In the genomic region with DNA sequence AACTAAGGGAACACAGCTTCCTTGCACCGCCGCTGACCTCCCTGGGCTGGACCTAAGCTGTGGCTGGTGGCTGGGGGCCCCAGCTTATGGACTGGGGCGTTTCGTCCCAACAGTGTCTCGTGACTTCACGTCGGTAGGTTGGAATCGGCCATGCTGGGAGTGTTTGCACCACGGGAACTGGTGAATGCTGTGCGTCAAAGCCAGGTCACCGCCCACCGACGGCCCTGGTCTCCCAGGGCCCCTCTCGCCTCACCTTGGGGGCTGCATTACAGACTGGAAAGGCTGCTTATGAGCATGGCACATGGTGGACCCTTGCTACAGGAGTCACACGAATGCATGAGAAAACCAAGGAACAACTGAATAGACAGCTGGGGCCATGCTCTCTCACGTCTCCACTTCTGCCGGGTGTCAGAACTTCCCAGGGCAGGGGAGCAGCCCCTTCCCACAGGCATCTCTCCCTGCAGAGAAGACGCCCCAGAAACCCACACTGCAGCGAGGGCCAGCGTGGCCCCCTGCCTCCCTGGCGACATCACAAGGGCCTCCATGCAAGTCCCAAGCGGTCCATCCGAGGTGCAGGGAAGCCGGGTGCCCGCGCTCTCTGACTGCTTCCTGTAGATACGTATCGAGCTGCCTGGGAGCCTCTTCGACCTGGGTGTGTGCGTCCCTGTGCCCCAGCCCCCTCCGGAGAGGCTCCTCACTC, we compare ENCODE assay signal across 24 cellular contexts.
A peak's percentile ranks its signal among the peaks of the same experiment; 100 is the strongest.
DNase-seq lines count a peak whose midpoint lies in the region; FAIRE-seq and TF ChIP-seq lines count a peak whose summit lies in the region.
"Had no signal": no experiment of that assay in that cellular context is flagged by ENCODE, and none has a peak within 500 bp of the region (broad histone marks: within the 10 kb centered on the region; RNA-seq: fewer than 3 reads in every experiment).

No MANE protein-coding gene starts in this region.

- no peak overlapping the region for H3K4me2 ChIP-seq in keratinocyte (ENCODE audit: control insufficient read depth, extremely low read depth, insufficient read depth, low read depth, low read length)

- 88% methylated on average over 30 of the region's 31 CpGs for WGBS in prostate gland
- 91 to 92% methylated on average over 17 to 30 of the region's 31 CpGs for WGBS in testis, 2 donors

- H2AFZ ChIP-seq in keratinocyte (ENCODE audit: control insufficient read depth, low read length): peak overlapping the region; percentile 75

- peak overlapping the region; percentile 4 for H3K9ac ChIP-seq in NT2/D1 (ENCODE audit: insufficient read length, low read depth)
- no peak overlapping the region for H3K9ac ChIP-seq in keratinocyte (ENCODE audit: control insufficient read depth, extremely low read depth, insufficient read depth, low read length)

- no peaks in the 10 kb centered on the region for H4K20me1 ChIP-seq in keratinocyte (ENCODE audit: control insufficient read depth, extremely low read depth, insufficient read depth, low read length)

- no peaks in the 10 kb centered on the region for H3K9me1 ChIP-seq in keratinocyte (ENCODE audit: control insufficient read depth, extremely low read depth, insufficient read depth, low read length)

- H3K4me1 ChIP-seq in NT2/D1 (ENCODE audit: insufficient read depth, insufficient read length): peaks cover 54% of the 10 kb centered on the region
- H3K4me1 ChIP-seq in keratinocyte (ENCODE audit: control insufficient read depth, extremely low read depth, insufficient read depth, low read length): peaks cover 51% of the 10 kb centered on the region
- peaks cover 18% of the 10 kb centered on the region for H3K4me1 ChIP-seq in prostate gland (replicated peaks)
- peaks cover 3% of the 10 kb centered on the region for H3K4me1 ChIP-seq in testis
- H3K4me1 ChIP-seq: HAP-1 had no signal

- TF ChIP-seq POLR2A in prostate gland (IDR thresholded peaks at IDR 0.05): no peak
- TF ChIP-seq POLR2A in testis (IDR thresholded peaks at IDR 0.05): no peak

- no peak for FAIRE-seq in keratinocyte (lab: Jason Lieb, UNC)
- FAIRE-seq: A204.1, GM18507 had no signal

- dilution Hi-C loops in keratinocyte (cut with MboI; ENCODE audit: extremely low pct_ligation_motif_present, low sequenced_read_pairs): no loop called here

- H3K36me3 ChIP-seq in NT2/D1 (ENCODE audit: insufficient read depth, insufficient read length, low read length): no peaks in the 10 kb centered on the region
- no peaks in the 10 kb centered on the region for H3K36me3 ChIP-seq in keratinocyte (ENCODE audit: control insufficient read depth in 2 of 2, extremely low read depth in 1 of 2, insufficient read depth in 2 of 2, low read length in 2 of 2)
- H3K36me3 ChIP-seq in prostate gland: no peaks in the 10 kb centered on the region
- no peaks in the 10 kb centered on the region for H3K36me3 ChIP-seq in testis (ENCODE audit: low read depth, missing control alignments)
- H3K36me3 ChIP-seq: cardiac muscle cell, HAP-1, vagina had no signal

- H3K79me2 ChIP-seq in keratinocyte (ENCODE audit: control insufficient read depth, insufficient read depth, low read length): no peaks in the 10 kb centered on the region

- DNase-seq in NT2/D1 (ENCODE audit: low read depth, low spot score) (no peak), keratinocyte (ENCODE audit: low read depth, low spot score) (no peak), prostate gland (ENCODE audit: low spot score) (no peak), testis (no peak), mucosa of gallbladder (ENCODE audit: low spot score) (no peak), GM19238 (ENCODE audit: insufficient read length, low spot score) (no peak)
- no peak for DNase-seq in activated CD8-positive, alpha-beta memory T cell treated with anti-CD3 and anti-CD28 coated beads for 24 hours
- DNase-seq: activated CD4-positive, CD25-positive, alpha-beta regulatory T cell treated with anti-CD3 and anti-CD28 coated beads, Interleukin-2, amount 50 U/mL, for 72 hours; anterior cingulate cortex; left cardiac atrium; NCI-H2081; NCI-H2227 treated with DMSO at 0.1 percent for 48 hours; NCI-H526 treated with DMSO at 0.1 percent for 48 hours; RPMI8226; stimulated activated CD4-positive, alpha-beta T cell treated with anti-CD3 and anti-CD28 coated beads, Interleukin-4, amount 100 ng/mL, for 24 hours; substantia nigra had no signal

- intact Hi-C loops in prostate gland (cut with DNase I) (no loop called here), testis (cut with DNase I; ENCODE audit: low total_unique reads) (no loop called here)

- H3K27ac ChIP-seq in 22Rv1: peak overlapping the region; percentile 71; the same call in 1 of the 2 replicates
- H3K27ac ChIP-seq in keratinocyte (ENCODE audit: control insufficient read depth, insufficient read depth, low read length): no peak overlapping the region
- H3K27ac ChIP-seq in prostate gland: peak overlapping the region; percentile 91 to 92
- H3K27ac ChIP-seq in testis: no peak overlapping the region
- H3K27ac ChIP-seq: cardiac muscle cell, coronary artery, SK-N-MC, vagina had no signal

- H3K4me3 ChIP-seq in NT2/D1 (ENCODE audit: insufficient read length, low read depth) (no peak overlapping the region), keratinocyte (ENCODE audit: control insufficient read depth in 2 of 3, extremely low read depth in 1 of 3, insufficient read depth in 2 of 3, low read depth in 1 of 3, low read length in 3 of 3) (no peak overlapping the region), prostate gland (no peak overlapping the region), testis (no peak overlapping the region)
- H3K4me3 ChIP-seq: cardiac muscle cell, coronary artery, HAP-1, SK-N-MC, vagina had no signal

- H3K27me3 ChIP-seq in NT2/D1 (ENCODE audit: insufficient read depth, insufficient read length) (no peaks in the 10 kb centered on the region), keratinocyte (ENCODE audit: control insufficient read depth, extremely low read depth, insufficient read depth, low read length) (no peaks in the 10 kb centered on the region), prostate gland (replicated peaks; ENCODE audit: insufficient read depth) (no peaks in the 10 kb centered on the region), testis (no peaks in the 10 kb centered on the region)
- H3K27me3 ChIP-seq: cardiac muscle cell, vagina had no signal

- H3K9me3 ChIP-seq in NT2/D1 (ENCODE audit: insufficient read depth, low read length): no peaks in the 10 kb centered on the region
- H3K9me3 ChIP-seq in keratinocyte (ENCODE audit: control insufficient read depth, low read depth, low read length): no peaks in the 10 kb centered on the region
- no peaks in the 10 kb centered on the region for H3K9me3 ChIP-seq in prostate gland
- no peaks in the 10 kb centered on the region for H3K9me3 ChIP-seq in testis
- H3K9me3 ChIP-seq: HAP-1, vagina had no signal

- TF ChIP-seq CTCF in 22Rv1 (IDR thresholded peaks at IDR 0.05) (no peak), keratinocyte (optimal IDR thresholded peaks at IDR 0.05 in 1 of 3, IDR thresholded peaks at IDR 0.05 in 1 of 3, conservative IDR thresholded peaks at IDR 0.05 in 1 of 3; ENCODE audit: extremely low read depth in 1 of 3, insufficient read depth in 2 of 3, low read length in 3 of 3) (no peak), prostate gland (IDR thresholded peaks at IDR 0.05) (no peak), testis (IDR thresholded peaks at IDR 0.05) (no peak)

Comparison
In these comparisons a context has a peak if more than half of its experiments do, and no peak if none do; other contexts are left out.
1. H3K27ac ChIP-seq: peak in 22Rv1 (single experiment) and prostate gland (2 of 2); none in keratinocyte (single experiment) and testis (0 of 2).